ENCODE assay signal across 19 cellular contexts in the genomic region with DNA sequence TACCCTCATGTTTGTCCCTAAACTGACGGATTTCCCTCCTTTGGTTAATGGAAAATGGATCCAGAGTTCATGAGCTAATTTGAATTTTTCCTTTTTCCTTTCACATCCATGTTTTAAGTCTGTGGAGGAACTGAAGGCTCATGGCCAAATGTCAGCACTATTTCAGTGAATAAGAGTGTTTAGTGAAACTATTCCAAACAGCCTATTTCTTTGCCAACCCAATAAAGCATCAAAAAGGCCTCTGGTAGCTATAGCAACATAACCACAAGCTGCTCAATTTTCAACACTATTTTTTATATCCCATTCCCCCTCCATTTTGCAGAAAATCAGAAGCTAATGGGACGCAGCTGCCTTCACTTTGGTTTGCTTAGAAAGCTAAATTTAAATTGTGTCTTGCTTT.
DNase-seq lines count a peak whose midpoint lies in the region; ATAC-seq and TF ChIP-seq lines count a peak whose summit lies in the region.
"Had no signal": no experiment of that assay in that cellular context is flagged by ENCODE, and none has a peak within 500 bp of the region (broad histone marks: within the 10 kb centered on the region; RNA-seq: fewer than 3 reads in every experiment).

No MANE protein-coding gene starts in this region.

- peaks cover 19% of the 10 kb centered on the region for H3K4me1 Mint-ChIP-seq in GM23338
- peaks cover 26% of the 10 kb centered on the region for H3K4me1 Mint-ChIP-seq in brain
- H3K4me1 Mint-ChIP-seq in activated CD8-positive, alpha-beta T cell treated with anti-CD3 and anti-CD28 coated beads, Interleukin-2, amount 10 ng/mL, durations not matched to agents 7 days and 5 days (ENCODE audit: low read depth), result no peaks in the 10 kb centered on the region
- no peaks in the 10 kb centered on the region for H3K4me1 Mint-ChIP-seq in osteocyte (ENCODE audit: unreplicated experiment)
- H3K4me1 Mint-ChIP-seq: B cell had no signal

- no peak for DNase-seq in GM23338 (ENCODE audit: low spot score)
- DNase-seq in myocyte (ENCODE audit: low read depth), result peak; percentile 9
- peak; percentile 37 for DNase-seq in superior temporal gyrus (ENCODE audit: extremely low spot score)
- DNase-seq in activated CD8-positive, alpha-beta T cell treated with anti-CD3 and anti-CD28 coated beads, Interleukin-2, amount 10 ng/mL, durations not matched to agents 7 days and 5 days, result no peak
- no peak for DNase-seq in SW 1271 (lab: John Stamatoyannopoulos, UW)
- no peak for DNase-seq in NCI-H2029 (lab: John Stamatoyannopoulos, UW)
- no peak for DNase-seq in osteocyte (ENCODE audit: extremely low spot score, unreplicated experiment)
- DNase-seq: 8988T; ACHN; Caco-2; Calu3; CD4-positive, alpha-beta T cell; CD8-positive, alpha-beta T cell; DMS79 treated with DMSO at 0.1 percent for 48 hours; GF-D8 had no signal

- no peak overlapping the region for H3K27ac Mint-ChIP-seq in GM23338
- H3K27ac Mint-ChIP-seq in brain, result peak overlapping the region in 4 of 5 experiments; percentile 57 to 90 (median 74)
- no peak overlapping the region for H3K27ac Mint-ChIP-seq in activated CD8-positive, alpha-beta T cell treated with anti-CD3 and anti-CD28 coated beads, Interleukin-2, amount 10 ng/mL, durations not matched to agents 7 days and 5 days
- no peak overlapping the region for H3K27ac Mint-ChIP-seq in osteocyte (ENCODE audit: unreplicated experiment)
- H3K27ac Mint-ChIP-seq: B cell; CD4-positive, alpha-beta T cell; CD8-positive, alpha-beta T cell had no signal

- H3K4me3 ChIP-seq in GM23338, result no peak overlapping the region
- H3K4me3 ChIP-seq: BLaER1 treated with 17β-estradiol and CSF1 and Interleukin-3, amounts not matched to agents 10 nM and 100 nM had no signal

- TF ChIP-seq CTCF in GM23338 (conservative IDR thresholded peaks at IDR 0.05; ENCODE audit: low read depth in 2 of 2), result no peak
- no peak for TF ChIP-seq CTCF in brain (conservative IDR thresholded peaks at IDR 0.05)
- no peak for TF ChIP-seq CTCF in osteocyte (IDR thresholded peaks at IDR 0.05)

- H2AFZ ChIP-seq in GM23338, result peak overlapping the region; percentile 6

- H3K4me3 Mint-ChIP-seq in GM23338, result no peak overlapping the region
- H3K4me3 Mint-ChIP-seq in brain, result peak overlapping the region in 2 of 5 experiments; percentile 42 to 60
- H3K4me3 Mint-ChIP-seq in activated CD8-positive, alpha-beta T cell treated with anti-CD3 and anti-CD28 coated beads, Interleukin-2, amount 10 ng/mL, durations not matched to agents 7 days and 5 days, result no peak overlapping the region
- H3K4me3 Mint-ChIP-seq in osteocyte (ENCODE audit: unreplicated experiment), result no peak overlapping the region
- H3K4me3 Mint-ChIP-seq: B cell; CD4-positive, alpha-beta T cell; CD8-positive, alpha-beta T cell had no signal

- no peaks in the 10 kb centered on the region for H3K27me3 ChIP-seq in GM23338 (ENCODE audit: insufficient read depth)
- H3K27me3 ChIP-seq: BLaER1 treated with 17β-estradiol and CSF1 and Interleukin-3, amounts not matched to agents 10 nM and 100 nM had no signal

- peaks cover 5% of the 10 kb centered on the region; the same call in 1 of the 3 replicates for H3K36me3 Mint-ChIP-seq in GM23338 (ENCODE audit: low read depth)
- H3K36me3 Mint-ChIP-seq in brain, result no peaks in the 10 kb centered on the region
- H3K36me3 Mint-ChIP-seq in activated CD8-positive, alpha-beta T cell treated with anti-CD3 and anti-CD28 coated beads, Interleukin-2, amount 10 ng/mL, durations not matched to agents 7 days and 5 days (ENCODE audit: low read depth), result no peaks in the 10 kb centered on the region
- H3K36me3 Mint-ChIP-seq in osteocyte (ENCODE audit: unreplicated experiment), result no peaks in the 10 kb centered on the region
- H3K36me3 Mint-ChIP-seq: CD8-positive, alpha-beta T cell had no signal

- no peak overlapping the region for H3K27ac ChIP-seq in GM23338 (ENCODE audit: low read depth)
- H3K27ac ChIP-seq: BLaER1 treated with 17β-estradiol and CSF1 and Interleukin-3, amounts not matched to agents 10 nM and 100 nM; C4-2B had no signal

- no peaks in the 10 kb centered on the region; the same call in 2 of the 3 replicates for H3K9me3 Mint-ChIP-seq in GM23338
- peaks cover 0 to 3% (median 0%) of the 10 kb centered on the region in 5 experiments for H3K9me3 Mint-ChIP-seq in brain
- no peaks in the 10 kb centered on the region for H3K9me3 Mint-ChIP-seq in activated CD8-positive, alpha-beta T cell treated with anti-CD3 and anti-CD28 coated beads, Interleukin-2, amount 10 ng/mL, durations not matched to agents 7 days and 5 days (ENCODE audit: insufficient read depth)
- H3K9me3 Mint-ChIP-seq in osteocyte (ENCODE audit: unreplicated experiment), result peaks cover 19% of the 10 kb centered on the region
- H3K9me3 Mint-ChIP-seq: CD4-positive, alpha-beta T cell had no signal

- no peaks in the 10 kb centered on the region for H3F3A ChIP-seq in GM23338 (replicated peaks; ENCODE audit: low read depth)

- POLR2A ChIA-PET in activated CD8-positive, alpha-beta T cell treated with anti-CD3 and anti-CD28 coated beads, Interleukin-2, amount 10 ng/mL, durations not matched to agents 7 days and 5 days (lab: Charles Lee), result no interaction called here

- H3K36me3 ChIP-seq in GM23338 (ENCODE audit: insufficient read depth), result no peaks in the 10 kb centered on the region
- H3K36me3 ChIP-seq: BLaER1 treated with 17β-estradiol and CSF1 and Interleukin-3, amounts not matched to agents 10 nM and 100 nM had no signal

- H3K79me2 ChIP-seq in GM23338 (replicated peaks; ENCODE audit: insufficient read depth), result no peaks in the 10 kb centered on the region

- H4K20me1 ChIP-seq in GM23338 (replicated peaks; ENCODE audit: insufficient read depth), result no peaks in the 10 kb centered on the region
- H4K20me1 ChIP-seq: BLaER1 treated with 17β-estradiol and CSF1 and Interleukin-3, amounts not matched to agents 10 nM and 100 nM had no signal

- H3K27me3 Mint-ChIP-seq in GM23338 (ENCODE audit: insufficient read depth, low read depth, poor library complexity) (peaks cover 2% of the 10 kb centered on the region), brain (no peaks in the 10 kb centered on the region), osteocyte (ENCODE audit: unreplicated experiment) (no peaks in the 10 kb centered on the region)
- H3K27me3 Mint-ChIP-seq in activated CD8-positive, alpha-beta T cell treated with anti-CD3 and anti-CD28 coated beads, Interleukin-2, amount 10 ng/mL, durations not matched to agents 7 days and 5 days (ENCODE audit: low read depth), result no peaks in the 10 kb centered on the region
- H3K27me3 Mint-ChIP-seq: B cell had no signal

- CTCF ChIA-PET in activated CD8-positive, alpha-beta T cell treated with anti-CD3 and anti-CD28 coated beads, Interleukin-2, amount 10 ng/mL, durations not matched to agents 7 days and 5 days (lab: Charles Lee), result no interaction called here

- no peak overlapping the region for H3K4me2 ChIP-seq in GM23338
- H3K4me2 ChIP-seq: BLaER1 treated with 17β-estradiol and CSF1 and Interleukin-3, amounts not matched to agents 10 nM and 100 nM had no signal

- 0 out of 2 replicates have a peak, but pooled peaks cover 10% of the 10 kb centered on the region for H3K9me2 ChIP-seq in GM23338 (ENCODE audit: insufficient read depth)

- peaks cover 5% of the 10 kb centered on the region; the same call in 1 of the 2 replicates for H3K4me1 ChIP-seq in GM23338 (ENCODE audit: insufficient read depth)
- H3K4me1 ChIP-seq: Caco-2 had no signal

- ATAC-seq in GM23338, result no peak
- ATAC-seq in activated CD8-positive, alpha-beta T cell treated with anti-CD3 and anti-CD28 coated beads, Interleukin-2, amount 10 ng/mL, durations not matched to agents 7 days and 5 days, result no peak
- ATAC-seq: CD8-positive, alpha-beta T cell had no signal

TF ChIP-seq in GM23338, 12 proteins besides CTCF, POLR2A, EP300 and RAD21 (continues in another document):
- no peak for TF ChIP-seq EZH2phosphoT487 (IDR thresholded peaks at IDR 0.05; ENCODE audit: unreplicated experiment)
- no peak for TF ChIP-seq JUNB (IDR thresholded peaks at IDR 0.05; ENCODE audit: unreplicated experiment)
- no peak for TF ChIP-seq CREB1 (CRISPR knock-in tag; IDR thresholded peaks at IDR 0.05; ENCODE audit: low read depth)
- no peak for TF ChIP-seq POLR2AphosphoS5 (IDR thresholded peaks at IDR 0.05; ENCODE audit: low read depth)
- TF ChIP-seq, protein P1, sequence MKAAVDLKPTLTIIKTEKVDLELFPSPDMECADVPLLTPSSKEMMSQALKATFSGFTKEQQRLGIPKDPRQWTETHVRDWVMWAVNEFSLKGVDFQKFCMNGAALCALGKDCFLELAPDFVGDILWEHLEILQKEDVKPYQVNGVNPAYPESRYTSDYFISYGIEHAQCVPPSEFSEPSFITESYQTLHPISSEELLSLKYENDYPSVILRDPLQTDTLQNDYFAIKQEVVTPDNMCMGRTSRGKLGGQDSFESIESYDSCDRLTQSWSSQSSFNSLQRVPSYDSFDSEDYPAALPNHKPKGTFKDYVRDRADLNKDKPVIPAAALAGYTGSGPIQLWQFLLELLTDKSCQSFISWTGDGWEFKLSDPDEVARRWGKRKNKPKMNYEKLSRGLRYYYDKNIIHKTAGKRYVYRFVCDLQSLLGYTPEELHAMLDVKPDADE (IDR thresholded peaks at IDR 0.05), result no peak
- no peak for TF ChIP-seq EZH2 (IDR thresholded peaks at IDR 0.05; ENCODE audit: low read depth, unreplicated experiment)
- no peak for TF ChIP-seq ZNF114 (CRISPR knock-in tag; IDR thresholded peaks at IDR 0.05)
- TF ChIP-seq, protein P2, sequence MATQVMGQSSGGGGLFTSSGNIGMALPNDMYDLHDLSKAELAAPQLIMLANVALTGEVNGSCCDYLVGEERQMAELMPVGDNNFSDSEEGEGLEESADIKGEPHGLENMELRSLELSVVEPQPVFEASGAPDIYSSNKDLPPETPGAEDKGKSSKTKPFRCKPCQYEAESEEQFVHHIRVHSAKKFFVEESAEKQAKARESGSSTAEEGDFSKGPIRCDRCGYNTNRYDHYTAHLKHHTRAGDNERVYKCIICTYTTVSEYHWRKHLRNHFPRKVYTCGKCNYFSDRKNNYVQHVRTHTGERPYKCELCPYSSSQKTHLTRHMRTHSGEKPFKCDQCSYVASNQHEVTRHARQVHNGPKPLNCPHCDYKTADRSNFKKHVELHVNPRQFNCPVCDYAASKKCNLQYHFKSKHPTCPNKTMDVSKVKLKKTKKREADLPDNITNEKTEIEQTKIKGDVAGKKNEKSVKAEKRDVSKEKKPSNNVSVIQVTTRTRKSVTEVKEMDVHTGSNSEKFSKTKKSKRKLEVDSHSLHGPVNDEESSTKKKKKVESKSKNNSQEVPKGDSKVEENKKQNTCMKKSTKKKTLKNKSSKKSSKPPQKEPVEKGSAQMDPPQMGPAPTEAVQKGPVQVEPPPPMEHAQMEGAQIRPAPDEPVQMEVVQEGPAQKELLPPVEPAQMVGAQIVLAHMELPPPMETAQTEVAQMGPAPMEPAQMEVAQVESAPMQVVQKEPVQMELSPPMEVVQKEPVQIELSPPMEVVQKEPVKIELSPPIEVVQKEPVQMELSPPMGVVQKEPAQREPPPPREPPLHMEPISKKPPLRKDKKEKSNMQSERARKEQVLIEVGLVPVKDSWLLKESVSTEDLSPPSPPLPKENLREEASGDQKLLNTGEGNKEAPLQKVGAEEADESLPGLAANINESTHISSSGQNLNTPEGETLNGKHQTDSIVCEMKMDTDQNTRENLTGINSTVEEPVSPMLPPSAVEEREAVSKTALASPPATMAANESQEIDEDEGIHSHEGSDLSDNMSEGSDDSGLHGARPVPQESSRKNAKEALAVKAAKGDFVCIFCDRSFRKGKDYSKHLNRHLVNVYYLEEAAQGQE (IDR thresholded peaks at IDR 0.05; ENCODE audit: unreplicated experiment), result no peak

Comparison
In these comparisons a context has a peak if more than half of its experiments do, and no peak if none do; other contexts are left out.
1. DNase-seq: peak in myocyte (single experiment) and superior temporal gyrus (single experiment); none in GM23338 (single experiment), activated CD8-positive, alpha-beta T cell treated with anti-CD3 and anti-CD28 coated beads, Interleukin-2, amount 10 ng/mL, durations not matched to agents 7 days and 5 days (single experiment), SW 1271 (0 of 2), NCI-H2029 (single experiment) and osteocyte (single experiment).
2. H3K27ac Mint-ChIP-seq: peak in brain (4 of 5); none in GM23338 (single experiment), activated CD8-positive, alpha-beta T cell treated with anti-CD3 and anti-CD28 coated beads, Interleukin-2, amount 10 ng/mL, durations not matched to agents 7 days and 5 days (single experiment) and osteocyte (single experiment).